Comparison of ENCODE assay signal across 23 cellular contexts in genomic region chr4:8379281-8379680, GRCh38.
"Had no signal": no experiment of that assay in that cellular context is flagged by ENCODE, and none has a peak within 500 bp of the region (broad histone marks: within the 10 kb centered on the region; RNA-seq: fewer than 3 reads in every experiment).

No MANE protein-coding gene starts in this region.

- H3K4me3 Mint-ChIP-seq: dendritic cell treated with granulocyte-macrophage colony-stimulating factor and Interleukin-4, amounts not matched to agents 40 ng/mL and 50 ng/mL, for 4 days; effector memory CD8-positive, alpha-beta T cell; nephron progenitor cell; stimulated activated memory B cell treated with anti-CD40 and anti-IgM and Interleukin-4, amounts not matched to agents 10 μg/mL and 1 μg/mL and 100 μg/mL, for 72 hours; stimulated activated naive CD8-positive, alpha-beta T cell treated with anti-CD3 and anti-CD28 coated beads, Interleukin-15, Interleukin-2, amounts not matched to agents 100 ng/mL and 50 ng/mL, for 24 hours had no signal

- DNase-seq: cerebellar nuclear complex; effector memory CD8-positive, alpha-beta T cell; esophagus squamous epithelium; foreskin fibroblast; hippocampal formation; mesenchymal stem cell; midbrain; nephron progenitor cell; right lobe of liver; spleen; stimulated activated CD4-positive, alpha-beta T cell treated with anti-CD3 and anti-CD28 coated beads, Interleukin-15, amount 100 ng/mL, for 24 hours; stimulated activated CD4-positive, alpha-beta T cell treated with anti-CD3 and anti-CD28 coated beads, Interleukin-1b, Interleukin-23, amount 100 ng/mL, for 48 hours; stimulated activated CD4-positive, alpha-beta T cell treated with anti-CD3 and anti-CD28 coated beads, Interleukin-4, amount 100 ng/mL, for 24 hours; tibial artery; upper lobe of left lung had no signal

- H3K27me3 ChIP-seq: esophagus squamous epithelium, gastroesophageal sphincter, pancreas, right lobe of liver, spleen, tibial artery, upper lobe of left lung, vagina had no signal

- H3K4me1 Mint-ChIP-seq: stimulated activated memory B cell treated with anti-CD40 and anti-IgM and Interleukin-4, amounts not matched to agents 10 μg/mL and 1 μg/mL and 100 μg/mL, for 72 hours had no signal

- H3K27me3 Mint-ChIP-seq: dendritic cell treated with granulocyte-macrophage colony-stimulating factor and Interleukin-4, amounts not matched to agents 40 ng/mL and 50 ng/mL, for 4 days; effector memory CD8-positive, alpha-beta T cell; stimulated activated memory B cell treated with anti-CD40 and anti-IgM and Interleukin-4, amounts not matched to agents 10 μg/mL and 1 μg/mL and 100 μg/mL, for 72 hours; stimulated activated naive CD8-positive, alpha-beta T cell treated with anti-CD3 and anti-CD28 coated beads, Interleukin-15, Interleukin-2, amounts not matched to agents 100 ng/mL and 50 ng/mL, for 24 hours had no signal

- ATAC-seq: effector memory CD8-positive, alpha-beta T cell; gastroesophageal sphincter; pancreas; right lobe of liver; stimulated activated memory B cell treated with anti-CD40 and anti-IgM and Interleukin-4, amounts not matched to agents 10 μg/mL and 1 μg/mL and 100 μg/mL, for 72 hours had no signal

- H3K27ac Mint-ChIP-seq: dendritic cell treated with granulocyte-macrophage colony-stimulating factor and Interleukin-4, amounts not matched to agents 40 ng/mL and 50 ng/mL, for 4 days; effector memory CD8-positive, alpha-beta T cell; stimulated activated memory B cell treated with anti-CD40 and anti-IgM and Interleukin-4, amounts not matched to agents 10 μg/mL and 1 μg/mL and 100 μg/mL, for 72 hours; stimulated activated naive CD8-positive, alpha-beta T cell treated with anti-CD3 and anti-CD28 coated beads, Interleukin-15, Interleukin-2, amounts not matched to agents 100 ng/mL and 50 ng/mL, for 24 hours had no signal

- H3K27ac ChIP-seq: esophagus squamous epithelium, gastroesophageal sphincter, pancreas, prostate gland, right lobe of liver, spleen, tibial artery, upper lobe of left lung, vagina had no signal

- H3K36me3 ChIP-seq: right lobe of liver had no signal

- H3K9me3 Mint-ChIP-seq: dendritic cell treated with granulocyte-macrophage colony-stimulating factor and Interleukin-4, amounts not matched to agents 40 ng/mL and 50 ng/mL, for 4 days; effector memory CD8-positive, alpha-beta T cell; nephron progenitor cell; stimulated activated memory B cell treated with anti-CD40 and anti-IgM and Interleukin-4, amounts not matched to agents 10 μg/mL and 1 μg/mL and 100 μg/mL, for 72 hours; stimulated activated naive CD8-positive, alpha-beta T cell treated with anti-CD3 and anti-CD28 coated beads, Interleukin-15, Interleukin-2, amounts not matched to agents 100 ng/mL and 50 ng/mL, for 24 hours had no signal

- H3K4me1 ChIP-seq: pancreas, prostate gland, right lobe of liver, spleen, tibial artery, vagina had no signal

- H3K9me3 ChIP-seq: esophagus squamous epithelium, gastroesophageal sphincter, pancreas, prostate gland, right lobe of liver, spleen, tibial artery, upper lobe of left lung, vagina had no signal

- H3K4me3 ChIP-seq: esophagus squamous epithelium, gastroesophageal sphincter, lung, pancreas, prostate gland, right lobe of liver, spleen, tibial artery, upper lobe of left lung, vagina had no signal
